Comparison of ENCODE assay signal across 8 cellular contexts in the genomic region with DNA sequence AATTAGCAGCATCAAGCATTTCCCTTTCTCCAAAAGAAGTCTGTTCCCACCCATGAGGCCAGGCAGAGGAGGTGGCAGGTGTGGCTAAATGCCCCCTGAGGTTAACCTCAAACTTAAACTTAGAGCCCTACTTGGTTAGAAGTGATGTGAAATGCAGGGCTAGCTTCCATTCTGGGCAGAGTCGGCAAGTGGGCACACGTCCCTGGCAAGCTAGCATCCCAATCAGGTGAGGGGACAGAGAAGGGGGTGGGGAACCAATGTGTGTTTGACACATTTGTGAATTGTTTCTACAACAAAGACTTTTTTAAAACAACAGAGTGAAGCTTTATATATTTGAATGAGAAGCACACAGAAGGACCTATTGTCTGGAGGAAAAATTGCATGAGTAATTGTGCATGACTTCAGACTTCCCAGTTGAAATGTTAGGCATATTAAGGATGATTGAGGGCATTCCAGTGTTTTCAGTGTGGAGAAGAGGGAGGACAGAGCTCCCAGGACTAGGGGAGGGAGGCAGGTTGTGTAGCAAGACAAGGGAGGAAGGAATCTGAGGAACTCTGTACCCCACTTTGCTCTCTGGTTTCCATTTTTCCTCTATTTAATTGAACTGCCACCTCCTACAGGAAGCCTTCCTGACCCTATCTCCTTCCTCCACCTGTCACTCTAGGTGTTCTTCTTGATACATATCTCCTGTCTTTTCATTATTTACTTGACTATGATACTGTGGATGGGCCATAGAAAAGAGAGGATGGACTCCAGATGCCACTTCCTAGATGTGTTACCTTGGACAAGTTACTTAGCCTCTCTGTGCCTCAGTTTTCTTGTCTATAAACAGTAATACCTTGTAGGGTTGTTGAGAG.
DNase-seq lines count a peak whose midpoint lies in the region; ATAC-seq and TF ChIP-seq lines count a peak whose summit lies in the region.

No MANE protein-coding gene starts in this region.

- no peaks in the 10 kb centered on the region for H3K9me3 ChIP-seq in upper lobe of left lung

- 38 to 40% methylated on average over 2 of the region's 2 CpGs for WGBS in upper lobe of left lung, 2 donors

- H3K4me3 Mint-ChIP-seq in activated naive CD4-positive, alpha-beta T cell treated with anti-CD3 and anti-CD28 coated beads, Interleukin-2, amount 10 ng/mL, durations not matched to agents 7 days and 5 days: no peak overlapping the region
- peak overlapping the region; percentile 8 for H3K4me3 Mint-ChIP-seq in T-helper 2 cell treated with Interferon-gamma antibody and Interleukin-4, amounts not matched to agents 5 μg/mL and 100 μg/mL, for 36 hours

- H3K9me3 Mint-ChIP-seq in activated naive CD4-positive, alpha-beta T cell treated with anti-CD3 and anti-CD28 coated beads, Interleukin-2, amount 10 ng/mL, durations not matched to agents 7 days and 5 days: no peaks in the 10 kb centered on the region
- H3K9me3 Mint-ChIP-seq in T-helper 2 cell treated with Interferon-gamma antibody and Interleukin-4, amounts not matched to agents 5 μg/mL and 100 μg/mL, for 36 hours: no peaks in the 10 kb centered on the region

- peaks cover 31% of the 10 kb centered on the region for H3K4me1 Mint-ChIP-seq in activated naive CD4-positive, alpha-beta T cell treated with anti-CD3 and anti-CD28 coated beads, Interleukin-2, amount 10 ng/mL, durations not matched to agents 7 days and 5 days
- peaks cover 27% of the 10 kb centered on the region for H3K4me1 Mint-ChIP-seq in T-helper 2 cell treated with Interferon-gamma antibody and Interleukin-4, amounts not matched to agents 5 μg/mL and 100 μg/mL, for 36 hours (ENCODE audit: low read depth)

- no peaks in the 10 kb centered on the region for H3K36me3 Mint-ChIP-seq in activated naive CD4-positive, alpha-beta T cell treated with anti-CD3 and anti-CD28 coated beads, Interleukin-2, amount 10 ng/mL, durations not matched to agents 7 days and 5 days
- no peaks in the 10 kb centered on the region for H3K36me3 Mint-ChIP-seq in T-helper 2 cell treated with Interferon-gamma antibody and Interleukin-4, amounts not matched to agents 5 μg/mL and 100 μg/mL, for 36 hours (ENCODE audit: low read depth)

- peak overlapping the region in 3 of 4 donors; percentile 32 to 77 (median 52) for H3K27ac ChIP-seq in upper lobe of left lung

- TF ChIP-seq EP300 in upper lobe of left lung (IDR thresholded peaks at IDR 0.05): no peak

- H3K27me3 Mint-ChIP-seq in activated naive CD4-positive, alpha-beta T cell treated with anti-CD3 and anti-CD28 coated beads, Interleukin-2, amount 10 ng/mL, durations not matched to agents 7 days and 5 days: peaks cover 15% of the 10 kb centered on the region
- H3K27me3 Mint-ChIP-seq in T-helper 2 cell treated with Interferon-gamma antibody and Interleukin-4, amounts not matched to agents 5 μg/mL and 100 μg/mL, for 36 hours (ENCODE audit: low read depth): no peaks in the 10 kb centered on the region

- CTCF ChIA-PET in activated naive CD4-positive, alpha-beta T cell treated with anti-CD3 and anti-CD28 coated beads, Interleukin-2, amount 10 ng/mL, durations not matched to agents 7 days and 5 days (lab: Charles Lee): interaction anchor here (0.7 to 1.2 kb wide), 3 partner anchors 18 to 66 kb away, joined by 3 read pairs; no protein-coding TSS in a partner anchor

- no peak for ATAC-seq in upper lobe of left lung (ENCODE audit: low FRiP score in 2 of 2)
- no peak for ATAC-seq in HG03139 (IDR thresholded peaks at IDR 0.05; ENCODE audit: unreplicated experiment)
- ATAC-seq in HG03095 (IDR thresholded peaks at IDR 0.05; ENCODE audit: unreplicated experiment): no peak

- no peak for TF ChIP-seq POLR2A in upper lobe of left lung (IDR thresholded peaks at IDR 0.05)

- TF ChIP-seq CTCF in upper lobe of left lung (IDR thresholded peaks at IDR 0.05): no peak

- H3K36me3 ChIP-seq in upper lobe of left lung: no peaks in the 10 kb centered on the region

- H3K4me3 ChIP-seq in upper lobe of left lung: no peak overlapping the region

- H3K27ac Mint-ChIP-seq in activated naive CD4-positive, alpha-beta T cell treated with anti-CD3 and anti-CD28 coated beads, Interleukin-2, amount 10 ng/mL, durations not matched to agents 7 days and 5 days: peak overlapping the region; percentile 12
- H3K27ac Mint-ChIP-seq in T-helper 2 cell treated with Interferon-gamma antibody and Interleukin-4, amounts not matched to agents 5 μg/mL and 100 μg/mL, for 36 hours: peak overlapping the region; percentile 47

- H3K4me1 ChIP-seq in upper lobe of left lung: peaks cover 18 to 20% (median 20%) of the 10 kb centered on the region in 4 donors

- DNase-seq in activated naive CD4-positive, alpha-beta T cell treated with anti-CD3 and anti-CD28 coated beads, Interleukin-2, amount 10 ng/mL, durations not matched to agents 7 days and 5 days: no peak
- DNase-seq in activated naive CD4-positive, alpha-beta T cell (lab: John Stamatoyannopoulos, UW): no peak
- DNase-seq in T-helper 2 cell treated with Interferon-gamma antibody and Interleukin-4, amounts not matched to agents 5 μg/mL and 100 μg/mL, for 36 hours (ENCODE audit: low spot score): no peak
- DNase-seq in iris pigment epithelial cell (ENCODE audit: low read depth): peak; percentile 43
- DNase-seq in upper lobe of left lung: no peak
- no peak for DNase-seq in GF-D8 (lab: John Stamatoyannopoulos, UW)

- H3K27me3 ChIP-seq in upper lobe of left lung: no peaks in the 10 kb centered on the region
